In genomic region chr7:135801045-135801693, GRCh38 we compare ENCODE assay signal across 8 cellular contexts. TPM values are rescaled to one million over a fixed set of nuclear protein-coding genes. Genes with fewer than 3 reads are reported as not detected.
A peak's percentile ranks its signal among the peaks of the same experiment; 100 is the strongest.
DNase-seq lines count a peak whose midpoint lies in the region; ATAC-seq, FAIRE-seq and TF ChIP-seq lines count a peak whose summit lies in the region.

No MANE protein-coding gene starts in this region.

- H3K9me3 ChIP-seq in cardiac muscle cell (ENCODE audit: low read depth) = no peaks in the 10 kb centered on the region
- H3K9me3 ChIP-seq in prostate gland = no peaks in the 10 kb centered on the region

- H3K27ac Mint-ChIP-seq in activated T-helper 17 cell treated with anti-CD3 and anti-CD28 coated beads, Interleukin-2, amount 50 U/mL, for 72 hours = peak overlapping the region; percentile 65

- intact Hi-C loops in prostate gland (cut with DNase I) = loop anchor here (2.0 to 10.0 kb wide), 3 partner anchors 129 to 1654 kb away; no protein-coding TSS in a partner anchor

- H3K4me3 ChIP-seq in cardiac muscle cell = no peak overlapping the region
- H3K4me3 ChIP-seq in prostate gland = no peak overlapping the region

- peak overlapping the region; percentile 25 for H3K4me3 Mint-ChIP-seq in activated T-helper 17 cell treated with anti-CD3 and anti-CD28 coated beads, Interleukin-2, amount 50 U/mL, for 72 hours

- no peaks in the 10 kb centered on the region for H3K27me3 ChIP-seq in cardiac muscle cell
- no peaks in the 10 kb centered on the region for H3K27me3 ChIP-seq in prostate gland (replicated peaks; ENCODE audit: insufficient read depth)

- peaks cover 27% of the 10 kb centered on the region for H3K4me1 Mint-ChIP-seq in activated T-helper 17 cell treated with anti-CD3 and anti-CD28 coated beads, Interleukin-2, amount 50 U/mL, for 72 hours

- no peaks in the 10 kb centered on the region for H3K9me3 Mint-ChIP-seq in activated T-helper 17 cell treated with anti-CD3 and anti-CD28 coated beads, Interleukin-2, amount 50 U/mL, for 72 hours

- peak; percentile 89 for TF ChIP-seq CTCF in D721Med (IDR thresholded peaks at IDR 0.05; ENCODE audit: insufficient read depth, missing control alignments)
- TF ChIP-seq CTCF in cardiac muscle cell (IDR thresholded peaks at IDR 0.05; ENCODE audit: low read depth, low read length) = peak; percentile 80
- peak; percentile 58 to 83 (median 74) for TF ChIP-seq CTCF in prostate gland (IDR thresholded peaks at IDR 0.05)

- TF ChIP-seq POLR2A in prostate gland (IDR thresholded peaks at IDR 0.05) = no peak

- no peaks in the 10 kb centered on the region for H3K36me3 Mint-ChIP-seq in activated T-helper 17 cell treated with anti-CD3 and anti-CD28 coated beads, Interleukin-2, amount 50 U/mL, for 72 hours (ENCODE audit: low read depth)

- ATAC-seq in GM18870 (IDR thresholded peaks at IDR 0.05; ENCODE audit: unreplicated experiment) (peak; percentile 85), HG03354 (IDR thresholded peaks at IDR 0.05; ENCODE audit: poor library complexity, severe bottlenecking, unreplicated experiment) (peak; percentile 78), GM21360 (IDR thresholded peaks at IDR 0.05; ENCODE audit: unreplicated experiment) (no peak)
- ATAC-seq in activated T-helper 17 cell treated with anti-CD3 and anti-CD28 coated beads, Interleukin-2, amount 50 U/mL, for 72 hours (replicated peaks) = peak; percentile 72

- DNase-seq in D721Med (ENCODE audit: insufficient read length, low spot score) (peak; percentile 39), NCI-H345 (lab: John Stamatoyannopoulos, UW) (peak; percentile 85), cardiac muscle cell (ENCODE audit: low read depth in 1 of 2, low spot score in 1 of 2) (peak; percentile 82 to 85), prostate gland (ENCODE audit: low spot score) (peak; percentile 44)

- H3K27me3 Mint-ChIP-seq in activated T-helper 17 cell treated with anti-CD3 and anti-CD28 coated beads, Interleukin-2, amount 50 U/mL, for 72 hours = no peaks in the 10 kb centered on the region

- peaks cover 20% of the 10 kb centered on the region for H3K4me1 ChIP-seq in cardiac muscle cell (ENCODE audit: low read depth)
- peaks cover 7% of the 10 kb centered on the region for H3K4me1 ChIP-seq in prostate gland (replicated peaks)

- WGBS in prostate gland = 34% methylated on average over 16 of the region's 16 CpGs

- peak; percentile 93 for FAIRE-seq in D721Med (lab: Jason Lieb, UNC)

- H3K27ac ChIP-seq in cardiac muscle cell = peak overlapping the region; percentile 34
- no peak overlapping the region for H3K27ac ChIP-seq in prostate gland

- no peaks in the 10 kb centered on the region for H3K36me3 ChIP-seq in cardiac muscle cell
- no peaks in the 10 kb centered on the region for H3K36me3 ChIP-seq in prostate gland

RNA-seq across cellular contexts. Expression of gene FAM180A, which starts 52.6 kb away (rescaled TPM):
- not detected for total RNA-seq in activated T-helper 17 cell treated with anti-CD3 and anti-CD28 coated beads, Interleukin-2, amount 50 U/mL, for 72 hours
- total RNA-seq in cardiac muscle cell = not detected in 2 replicates
- not detected in 2 replicates for polyA plus RNA-seq in cardiac muscle cell
- 1 to 10 TPM in 1 of 2 donors, under 1 TPM in 1; 0.77 to 6.9 TPM for total RNA-seq in prostate gland
